In genomic region chr12:58895053-58895452, GRCh38 we compare ENCODE assay signal across 21 cellular contexts. TPM values are rescaled to one million over a fixed set of nuclear protein-coding genes. Genes with fewer than 3 reads are reported as not detected.
A peak's percentile ranks its signal among the peaks of the same experiment; 100 is the strongest.
DNase-seq lines count a peak whose midpoint lies in the region; ATAC-seq and TF ChIP-seq lines count a peak whose summit lies in the region.
"Had no signal": no experiment of that assay in that cellular context is flagged by ENCODE, and none has a peak within 500 bp of the region (broad histone marks: within the 10 kb centered on the region; RNA-seq: fewer than 3 reads in every experiment).

No MANE protein-coding gene starts in this region.

- no peak overlapping the region for H3K18ac ChIP-seq in mesenchymal stem cell (ENCODE audit: low read depth in 1 of 2, low read length in 2 of 2)

- H3K4me2 ChIP-seq in mesenchymal stem cell (ENCODE audit: low read length, poor library complexity, severe bottlenecking), result no peak overlapping the region
- H3K4me2 ChIP-seq: A549 had no signal

- H2BK120ac ChIP-seq in mesenchymal stem cell (ENCODE audit: low read depth, low read length), result no peak overlapping the region

- no peak overlapping the region for H4K8ac ChIP-seq in mesenchymal stem cell (ENCODE audit: low read length)

- intact Hi-C loops in right cardiac atrium (cut with DNase I) (no loop called here), Right ventricle myocardium superior (cut with DNase I) (no loop called here), dorsolateral prefrontal cortex (cut with DNase I) (no loop called here), posterior cingulate gyrus (cut with DNase I) (no loop called here)

- ATAC-seq in right cardiac atrium (peak; percentile 19 to 62), Right ventricle myocardium superior (ENCODE audit: poor library complexity) (no peak), HG02840 (IDR thresholded peaks at IDR 0.05; ENCODE audit: low FRiP score, unreplicated experiment) (no peak), HG03442 (IDR thresholded peaks at IDR 0.05; ENCODE audit: unreplicated experiment) (no peak)
- ATAC-seq: A549; activated T-helper 17 cell treated with anti-CD3 and anti-CD28 coated beads, Interleukin-2, amount 50 U/mL, for 72 hours; esophagus mucosa had no signal

- TF ChIP-seq CTCF in dorsolateral prefrontal cortex (IDR thresholded peaks at IDR 0.05 in 54 of 56, conservative IDR thresholded peaks at IDR 0.05 in 2 of 56; ENCODE audit: low read depth in 1 of 56, partially characterized antibody in 56 of 56), result no peak

- H3K9ac ChIP-seq in mesenchymal stem cell (ENCODE audit: low read length), result no peak overlapping the region
- H3K9ac ChIP-seq: GM23248 had no signal

- peaks cover 5% of the 10 kb centered on the region for H3K79me1 ChIP-seq in mesenchymal stem cell (replicated peaks; ENCODE audit: low read length, poor library complexity, severe bottlenecking)

- no peak overlapping the region for H3K4me3 ChIP-seq in right cardiac atrium (ENCODE audit: low read length)
- no peak overlapping the region for H3K4me3 ChIP-seq in dorsolateral prefrontal cortex
- H3K4me3 ChIP-seq in mesenchymal stem cell (ENCODE audit: insufficient read depth in 1 of 2, low read depth in 1 of 2, low read length in 2 of 2), result no peak overlapping the region
- H3K4me3 ChIP-seq: A549, GM23248, lower lobe of right lung, prostate gland had no signal

- H3K27me3 ChIP-seq in right cardiac atrium (ENCODE audit: control insufficient read depth, insufficient read depth) (no peaks in the 10 kb centered on the region), dorsolateral prefrontal cortex (no peaks in the 10 kb centered on the region), mesenchymal stem cell (ENCODE audit: control insufficient read depth in 1 of 2, insufficient read depth in 1 of 2, low read length in 2 of 2) (no peaks in the 10 kb centered on the region)

- H2BK15ac ChIP-seq in mesenchymal stem cell (ENCODE audit: low read depth, poor library complexity, severe bottlenecking), result no peak overlapping the region

- no peak overlapping the region for H2AK5ac ChIP-seq in mesenchymal stem cell (ENCODE audit: low read length, severe bottlenecking)

- H3K9me3 ChIP-seq in right cardiac atrium (ENCODE audit: control insufficient read depth, low read length), result no peaks in the 10 kb centered on the region
- H3K9me3 ChIP-seq in mesenchymal stem cell (ENCODE audit: control insufficient read depth, low read length), result no peaks in the 10 kb centered on the region
- H3K9me3 ChIP-seq: A549, lower lobe of right lung, prostate gland had no signal

- H3K4me1 ChIP-seq in right cardiac atrium (ENCODE audit: control insufficient read depth, insufficient read depth, low read length), result peaks cover 10% of the 10 kb centered on the region
- H3K4me1 ChIP-seq in mesenchymal stem cell (ENCODE audit: control insufficient read depth, insufficient read depth, low read depth, low read length), result peaks cover 4% of the 10 kb centered on the region
- H3K4me1 ChIP-seq: A549, prostate gland had no signal

- no peak overlapping the region for H2AFZ ChIP-seq in mesenchymal stem cell (ENCODE audit: low read depth, low read length)
- H2AFZ ChIP-seq: GM23248 had no signal

- H2BK5ac ChIP-seq in mesenchymal stem cell (ENCODE audit: low read depth, low read length, poor library complexity, severe bottlenecking), result no peak overlapping the region

- peaks cover 19 to 44% of the 10 kb centered on the region in 2 experiments for H3K36me3 ChIP-seq in mesenchymal stem cell (ENCODE audit: control insufficient read depth in 1 of 2, insufficient read depth in 2 of 2, low read depth in 1 of 2, low read length in 2 of 2)
- H3K36me3 ChIP-seq: prostate gland had no signal

- no peak overlapping the region for H3K4ac ChIP-seq in mesenchymal stem cell (ENCODE audit: low read depth in 1 of 2, low read length in 2 of 2)

- H3K27ac ChIP-seq in right cardiac atrium (ENCODE audit: low read length) (no peak overlapping the region), dorsolateral prefrontal cortex (peak overlapping the region in 37 of 59 donors; percentile 14 to 95 (median 84)), mesenchymal stem cell (ENCODE audit: low read length, poor library complexity, severe bottlenecking) (no peak overlapping the region)
- H3K27ac ChIP-seq: A549, GM23248, lower lobe of right lung, prostate gland had no signal

- WGBS in right cardiac atrium, result 82% methylated on average over 4 of the region's 4 CpGs
- 88% methylated on average over 4 of the region's 4 CpGs for WGBS in mesenchymal stem cell

- H3K14ac ChIP-seq in mesenchymal stem cell (ENCODE audit: low read length in 2 of 2), result no peak overlapping the region

- H4K91ac ChIP-seq in mesenchymal stem cell (ENCODE audit: low read length), result no peak overlapping the region

- H2BK12ac ChIP-seq in mesenchymal stem cell (ENCODE audit: low read length in 2 of 2), result peak overlapping the region in 1 of 2 experiments; percentile 9

- DNase-seq in right cardiac atrium (no peak), Right ventricle myocardium superior (no peak), dorsolateral prefrontal cortex (no peak), mesenchymal stem cell (peak; percentile 13), HuH-7 (ENCODE audit: low spot score) (no peak), posterior cingulate gyrus (no peak)
- DNase-seq: activated CD4-positive, alpha-beta T cell treated with anti-CD3 and anti-CD28 coated beads, Interleukin-2, amount 50 U/mL, for 1 hour; aorta; effector CD4-positive, alpha-beta T cell; GDM1; GM23248; Karpas-422; lower lobe of right lung; NCI-H1694 treated with DMSO at 0.1 percent for 48 hours; stimulated activated CD8-positive, alpha-beta memory T cell treated with anti-CD3 and anti-CD28 coated beads, Interleukin-4, amount 100 ng/mL, for 48 hours had no signal

- no peak overlapping the region for H3K23ac ChIP-seq in mesenchymal stem cell (ENCODE audit: low read length in 2 of 2)

RNA-seq across cellular contexts. Expression of gene LRIG3, which starts 25.3 kb away (rescaled TPM):
- total RNA-seq in right cardiac atrium (10 to 100 TPM in 3 of 4 donors, 1 to 10 TPM in 1; 8.7 to 22.7 (median 12.2) TPM), Right ventricle myocardium superior (5.5 TPM), dorsolateral prefrontal cortex (10 to 100 TPM in 58 of 120 experiments, 1 to 10 TPM in 62; 3.5 to 26.0 (median 9.9) TPM)
- 3.0 TPM for polyA plus RNA-seq in right cardiac atrium
- polyA plus RNA-seq in mesenchymal stem cell (2013, experiment 1 of 2), result 11.1 TPM
- polyA plus RNA-seq in mesenchymal stem cell (2013, experiment 2 of 2), result 11.7 TPM
- total RNA-seq: activated T-helper 17 cell treated with anti-CD3 and anti-CD28 coated beads, Interleukin-2, amount 50 U/mL, for 72 hours had no signal

Comparison
In these comparisons a context has a peak if more than half of its experiments do, and no peak if none do; other contexts are left out.
1. ATAC-seq: peak in right cardiac atrium (2 of 2); none in Right ventricle myocardium superior (single experiment), HG02840 (single experiment) and HG03442 (single experiment).
2. H3K27ac ChIP-seq: peak in dorsolateral prefrontal cortex (37 of 59); none in right cardiac atrium (single experiment) and mesenchymal stem cell (single experiment).